In the genomic region with DNA sequence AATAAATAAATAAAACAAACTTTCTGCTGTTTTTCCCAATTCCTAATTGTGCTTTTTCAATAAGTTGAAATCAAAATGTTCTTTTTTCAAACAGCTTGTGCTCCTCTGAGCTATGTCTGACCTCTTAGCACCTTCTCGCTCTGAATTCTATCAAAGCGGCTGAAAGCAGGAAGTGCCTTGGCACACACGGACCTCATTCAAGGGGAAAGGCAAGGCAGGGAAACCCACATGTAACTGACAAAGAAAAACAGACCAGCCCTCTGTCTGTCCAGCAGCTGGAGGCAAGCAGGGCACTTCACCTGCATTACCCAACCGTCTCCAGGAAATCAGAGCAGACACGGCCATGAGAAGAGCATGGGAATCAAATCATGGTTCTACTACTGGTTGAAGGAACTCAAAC, we compare ENCODE assay signal across 1 cellular context.
TF ChIP-seq lines count a peak whose summit lies in the region.

No MANE protein-coding gene starts in this region.

TF ChIP-seq in endothelial cell of umbilical vein, 7 proteins besides CTCF, POLR2A, EP300 and RAD21:
- no peak for TF ChIP-seq GATA2 (IDR thresholded peaks at IDR 0.05; ENCODE audit: insufficient read depth, insufficient read length, low read depth, low read length)
- TF ChIP-seq MAX (IDR thresholded peaks at IDR 0.05; ENCODE audit: insufficient read depth, insufficient read length) = no peak
- no peak for TF ChIP-seq POLR2AphosphoS5 (IDR thresholded peaks at IDR 0.05; ENCODE audit: insufficient read depth, low read depth, low read length)
- TF ChIP-seq MYC (IDR thresholded peaks at IDR 0.05; ENCODE audit: low read depth, low read length) = no peak
- TF ChIP-seq JUN (IDR thresholded peaks at IDR 0.05; ENCODE audit: borderline replicate concordance, insufficient read depth, insufficient read length, low read depth) = no peak
